ENCODE assay signal across 13 cellular contexts in the genomic region with DNA sequence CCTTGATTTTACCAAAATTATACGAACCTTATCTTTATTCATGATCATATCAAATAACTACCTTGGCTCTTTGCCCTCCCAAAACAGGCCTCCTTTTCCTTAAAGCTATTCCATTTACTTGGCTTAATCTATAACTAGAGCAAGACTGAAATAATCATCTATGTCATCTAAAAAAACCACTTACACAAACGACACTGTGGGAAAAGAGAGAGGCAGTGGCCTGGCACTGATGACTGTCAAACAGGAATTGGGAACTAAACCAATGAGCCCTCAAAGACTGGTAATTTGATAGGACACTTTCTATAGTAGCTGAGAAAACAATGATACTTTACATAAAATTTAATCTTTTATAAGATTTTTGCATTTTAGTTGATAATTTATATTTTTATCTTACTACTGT. TPM values are rescaled to one million over a fixed set of nuclear protein-coding genes. Genes with fewer than 3 reads are reported as not detected.
A peak's percentile ranks its signal among the peaks of the same experiment; 100 is the strongest.
DNase-seq lines count a peak whose midpoint lies in the region; ATAC-seq and TF ChIP-seq lines count a peak whose summit lies in the region.
"Had no signal": no experiment of that assay in that cellular context is flagged by ENCODE, and none has a peak within 500 bp of the region (broad histone marks: within the 10 kb centered on the region; RNA-seq: fewer than 3 reads in every experiment).

No MANE protein-coding gene starts in this region.

- no peaks in the 10 kb centered on the region for H3K9me3 ChIP-seq in breast epithelium
- H3K9me3 ChIP-seq in SK-N-MC (ENCODE audit: low read depth, low read length) = no peaks in the 10 kb centered on the region
- H3K9me3 ChIP-seq in thyroid gland = no peaks in the 10 kb centered on the region
- no peaks in the 10 kb centered on the region for H3K9me3 ChIP-seq in psoas muscle

- TF ChIP-seq CTCF in MCF 10A (IDR thresholded peaks at IDR 0.05; ENCODE audit: unreplicated experiment) (no peak), breast epithelium (IDR thresholded peaks at IDR 0.05) (no peak), fibroblast of villous mesenchyme (IDR thresholded peaks at IDR 0.05; ENCODE audit: insufficient read depth, low read depth, low read length) (no peak), thyroid gland (IDR thresholded peaks at IDR 0.05) (no peak), psoas muscle (IDR thresholded peaks at IDR 0.05) (no peak)

- H3K36me3 Mint-ChIP-seq in MCF 10A (ENCODE audit: insufficient read depth, unreplicated experiment) = no peaks in the 10 kb centered on the region

- no peaks in the 10 kb centered on the region for H3K9me3 Mint-ChIP-seq in MCF 10A (ENCODE audit: unreplicated experiment)

- TF ChIP-seq POLR2A in breast epithelium (IDR thresholded peaks at IDR 0.05) = no peak
- TF ChIP-seq POLR2A in thyroid gland (IDR thresholded peaks at IDR 0.05) = no peak

- no peaks in the 10 kb centered on the region for H3K4me1 ChIP-seq in breast epithelium
- peaks cover 4 to 14% of the 10 kb centered on the region in 2 donors for H3K4me1 ChIP-seq in thyroid gland
- no peaks in the 10 kb centered on the region for H3K4me1 ChIP-seq in psoas muscle

- peak overlapping the region; percentile 60 for H3K4me3 Mint-ChIP-seq in MCF 10A (ENCODE audit: unreplicated experiment)

- no peak for DNase-seq in MCF 10A (ENCODE audit: unreplicated experiment)
- DNase-seq in breast epithelium (ENCODE audit: low spot score in 2 of 2) = no peak
- no peak for DNase-seq in SK-N-MC (ENCODE audit: low read depth, low spot score)
- DNase-seq in fibroblast of villous mesenchyme (ENCODE audit: low read depth) = no peak
- DNase-seq in thyroid gland = peak; percentile 32 to 65
- DNase-seq in amygdala (lab: John Stamatoyannopoulos, UW) = no peak
- no peak for DNase-seq in psoas muscle
- DNase-seq in SKM-1 treated with dmso at 0.1 percent for 144 hours (lab: John Stamatoyannopoulos, UW; ENCODE audit: unreplicated experiment) = no peak
- DNase-seq: activated CD4-positive, CD25-positive, alpha-beta regulatory T cell treated with anti-CD3 and anti-CD28 coated beads, Interleukin-2, amount 50 U/mL, for 72 hours; activated T-cell treated with anti-CD3 and anti-CD28 coated beads, Interleukin-2, amount 50 U/mL, for 48 hours; NCI-H345; SHP77 had no signal

- H3K27me3 Mint-ChIP-seq in MCF 10A (ENCODE audit: insufficient read depth, unreplicated experiment) = no peaks in the 10 kb centered on the region

- H3K4me1 Mint-ChIP-seq in MCF 10A (ENCODE audit: insufficient read depth, unreplicated experiment) = peaks cover 22% of the 10 kb centered on the region

- H3K36me3 ChIP-seq in breast epithelium (no peaks in the 10 kb centered on the region), SK-N-MC (ENCODE audit: insufficient read depth, low read length) (no peaks in the 10 kb centered on the region), thyroid gland (no peaks in the 10 kb centered on the region), psoas muscle (ENCODE audit: insufficient read depth in 1 of 2, low read depth in 1 of 2) (no peaks in the 10 kb centered on the region)

- CTCF ChIA-PET in MCF 10A (lab: Yijun Ruan, JAX) = interaction anchor here (0.5 to 1.6 kb wide), 8 partner anchors 12 to 87 kb away, joined by 3 to 6 read pairs (median 4); partner anchors contain the start of gene PTPN13

- H3K9ac ChIP-seq in SK-N-MC (ENCODE audit: insufficient read length) = peak overlapping the region; percentile 84

- peak overlapping the region; percentile 66 for H3K27ac Mint-ChIP-seq in MCF 10A (ENCODE audit: low read depth, unreplicated experiment)

- peak overlapping the region in 1 of 3 donors; percentile 17 for H3K4me3 ChIP-seq in breast epithelium
- H3K4me3 ChIP-seq in SK-N-MC = peak overlapping the region; percentile 78
- peak overlapping the region; percentile 14 for H3K4me3 ChIP-seq in fibroblast of villous mesenchyme (ENCODE audit: low read depth, low read length)
- no peak overlapping the region for H3K4me3 ChIP-seq in thyroid gland (replicated peaks in 1 of 3)
- H3K4me3 ChIP-seq in psoas muscle = no peak overlapping the region
- H3K4me3 ChIP-seq: K562 had no signal

- H3K27me3 ChIP-seq in breast epithelium (no peaks in the 10 kb centered on the region), thyroid gland (no peaks in the 10 kb centered on the region), psoas muscle (ENCODE audit: insufficient read depth in 3 of 3, low read length in 2 of 3) (peaks cover 0 to 2% (median 0%) of the 10 kb centered on the region in 3 donors)

- 35 to 38% methylated on average over 2 of the region's 2 CpGs for WGBS in thyroid gland, 2 donors
- 24 to 40% (median 40%) methylated on average over 2 of the region's 2 CpGs for WGBS in psoas muscle, 3 donors

- no peak overlapping the region for H3K27ac ChIP-seq in breast epithelium
- H3K27ac ChIP-seq in SK-N-MC = peak overlapping the region; percentile 94
- peak overlapping the region in 1 of 3 donors; percentile 15 for H3K27ac ChIP-seq in thyroid gland
- H3K27ac ChIP-seq in psoas muscle = no peak overlapping the region

- intact Hi-C loops in MCF 10A (cut with micrococcal nuclease) = no loop called here
- intact Hi-C loops in breast epithelium (cut with DNase I; ENCODE audit: low total_unique reads) = no loop called here
- intact Hi-C loops in thyroid gland (cut with DNase I) = no loop called here
- intact Hi-C loops in psoas muscle (cut with DNase I) = no loop called here

- no peak for ATAC-seq in psoas muscle
- ATAC-seq: K562 had no signal

- POLR2A ChIA-PET in MCF 10A (lab: Yijun Ruan, JAX) = interaction anchor here (0.9 to 8.7 kb wide), 8 partner anchors 11 to 41 kb away, joined by 3 to 182 read pairs (median 6); partner anchors contain the start of gene PTPN13

- no TSS peak for BruUV-seq in MCF 10A (replicated peaks; lab: Mats Ljungman, UMichigan)

RNA-seq across cellular contexts. Expression of gene PTPN13, which starts 11.7 kb away (rescaled TPM):
- total RNA-seq in MCF 10A (2022) (23.0 and 28.3 TPM in 2 replicates), breast epithelium (10 to 100 TPM; 36.3 to 49.6 (median 41.3) TPM), fibroblast of villous mesenchyme (68.3 and 73.0 TPM in 2 replicates), thyroid gland (10 to 100 TPM; 49.7 to 89.5 (median 64.0) TPM), psoas muscle (1 to 10 TPM in 3 of 4 donors, under 1 TPM in 1; 0.89 to 2.4 (median 1.2) TPM)
- under 1 TPM; 0.22 to 0.65 (median 0.36) TPM for polyA plus RNA-seq in psoas muscle
- polyA plus RNA-seq: K562 had no signal

Comparison
In these comparisons a context has a peak if more than half of its experiments do, and no peak if none do; other contexts are left out.
1. DNase-seq: peak in thyroid gland (2 of 2); none in MCF 10A (single experiment), breast epithelium (0 of 2), SK-N-MC (single experiment), fibroblast of villous mesenchyme (single experiment), amygdala (0 of 56), psoas muscle (0 of 2) and SKM-1 treated with dmso at 0.1 percent for 144 hours (single experiment).
2. H3K4me3 ChIP-seq: peak in SK-N-MC (single experiment) and fibroblast of villous mesenchyme (single experiment); none in thyroid gland (0 of 3) and psoas muscle (single experiment).